Comparison of ENCODE assay signal across 20 cellular contexts in genomic region chr19:32817913-32818476, GRCh38. TPM values are rescaled to one million over a fixed set of nuclear protein-coding genes. Genes with fewer than 3 reads are reported as not detected.
"Had no signal": no experiment of that assay in that cellular context is flagged by ENCODE, and none has a peak within 500 bp of the region (broad histone marks: within the 10 kb centered on the region; RNA-seq: fewer than 3 reads in every experiment).

No MANE protein-coding gene starts in this region.

- H3K36me3 ChIP-seq: heart left ventricle, ovary, right atrium auricular region, stomach, thoracic aorta had no signal

- H3K4me1 ChIP-seq: heart left ventricle, right atrium auricular region, stomach had no signal

- H3K9me3 ChIP-seq: heart left ventricle, mucosa of descending colon, ovary, right atrium auricular region, stomach, thoracic aorta had no signal

- H3K9me3 Mint-ChIP-seq: naive thymus-derived CD8-positive, alpha-beta T cell had no signal

- H3K36me3 Mint-ChIP-seq: naive thymus-derived CD8-positive, alpha-beta T cell had no signal

- H3K27ac ChIP-seq: dorsolateral prefrontal cortex, heart left ventricle, ovary, right atrium auricular region, stomach, thoracic aorta had no signal

- DNase-seq: cortex of kidney; dorsolateral prefrontal cortex; effector CD8-positive, alpha-beta T cell; heart left ventricle; hippocampal formation; mammary epithelial cell; naive thymus-derived CD8-positive, alpha-beta T cell; nucleus accumbens; ovary; stimulated activated CD4-positive, alpha-beta T cell treated with anti-CD3 and anti-CD28 coated beads, Interleukin-12 subunit alpha, Interleukin-12 subunit beta, amount 100 ng/mL, for 4 hours; stimulated activated naive CD4-positive, alpha-beta T cell; stomach; substantia nigra; trophoblast cell had no signal

- H3K4me3 ChIP-seq: dorsolateral prefrontal cortex, heart left ventricle, mucosa of descending colon, ovary, right atrium auricular region, stomach, thoracic aorta had no signal

- H3K27me3 ChIP-seq: ovary, right atrium auricular region had no signal

RNA-seq across cellular contexts. Expression of gene SLC7A9, which starts 51.6 kb away (rescaled TPM):
- total RNA-seq: glomerular endothelial cell, heart left ventricle, kidney epithelial cell, right atrium auricular region had no signal
- polyA plus RNA-seq: fibroblast of lung; naive thymus-derived CD8-positive, alpha-beta T cell had no signal
